In genomic region chrX:131942045-131942444, GRCh38 we compare ENCODE assay signal across 8 cellular contexts.
"Had no signal": no experiment of that assay in that cellular context is flagged by ENCODE, and none has a peak within 500 bp of the region (broad histone marks: within the 10 kb centered on the region; RNA-seq: fewer than 3 reads in every experiment).

No MANE protein-coding gene starts in this region.

- DNase-seq: H9, HCEC 1CT, IMR-90, KBM-7 had no signal

- H3K4me3 Mint-ChIP-seq: GM23338, H9 had no signal

- ATAC-seq: GM23338 had no signal

- H2AFZ ChIP-seq: GM23338 had no signal

- FAIRE-seq: H1, H54, HTR-8/SVneo had no signal

- H3K4me1 Mint-ChIP-seq: GM23338, H9 had no signal

- H3K9me3 Mint-ChIP-seq: GM23338, H9 had no signal

- H3K27ac Mint-ChIP-seq: GM23338, H9 had no signal

- H3K4me3 ChIP-seq: GM23338 had no signal

- H3K4me2 ChIP-seq: GM23338 had no signal
